In genomic region chr12:67650127-67650495, GRCh38 we compare ENCODE assay signal across 8 cellular contexts. TPM values are rescaled to one million over a fixed set of nuclear protein-coding genes. Genes with fewer than 3 reads are reported as not detected.
DNase-seq lines count a peak whose midpoint lies in the region; ATAC-seq lines count a peak whose summit lies in the region.

No MANE protein-coding gene starts in this region.

- CTCF ChIA-PET in activated CD4-positive, alpha-beta T cell treated with anti-CD3 and anti-CD28 coated beads for 36 hours (lab: Charles Lee): interaction anchor here (0.6 to 1.2 kb wide), 3 partner anchors 36 to 296 kb away, joined by 3 to 4 read pairs (median 4); no protein-coding TSS in a partner anchor
- CTCF ChIA-PET in naive thymus-derived CD4-positive, alpha-beta T cell (lab: Charles Lee): interaction anchor here (0.8 to 3.0 kb wide), 8 partner anchors 9 to 294 kb away, joined by 3 to 11 read pairs (median 5); no protein-coding TSS in a partner anchor

- H3K36me3 Mint-ChIP-seq in activated CD4-positive, alpha-beta T cell treated with anti-CD3 and anti-CD28 coated beads for 36 hours (ENCODE audit: low read depth): peaks cover 32% of the 10 kb centered on the region
- H3K36me3 Mint-ChIP-seq in T-helper 17 cell (ENCODE audit: low read depth): peaks cover 15% of the 10 kb centered on the region
- H3K36me3 Mint-ChIP-seq in naive thymus-derived CD4-positive, alpha-beta T cell: peaks cover 20 to 37% (median 34%) of the 10 kb centered on the region in 5 donors

- 1 to 2% methylated on average over 13 of the region's 13 CpGs for WGBS in esophagus, 2 donors

- H3K36me3 ChIP-seq in esophagus (ENCODE audit: control insufficient read depth in 2 of 2, insufficient read depth in 2 of 2, low read length in 1 of 2): no peaks in the 10 kb centered on the region
- H3K36me3 ChIP-seq in naive thymus-derived CD4-positive, alpha-beta T cell (ENCODE audit: control insufficient read depth in 2 of 3, insufficient read depth in 3 of 3, low read length in 3 of 3): peaks cover 0 to 11% (median 6%) of the 10 kb centered on the region in 3 experiments

- peak overlapping the region; percentile 93 to 96 for H3K27ac ChIP-seq in esophagus (ENCODE audit: low read depth in 2 of 2, low read length in 1 of 2)
- peak overlapping the region; percentile 90 for H3K27ac ChIP-seq in naive thymus-derived CD4-positive, alpha-beta T cell (ENCODE audit: low read depth, low read length)

- no peaks in the 10 kb centered on the region for H3K27me3 Mint-ChIP-seq in activated CD4-positive, alpha-beta T cell treated with anti-CD3 and anti-CD28 coated beads for 36 hours
- no peaks in the 10 kb centered on the region for H3K27me3 Mint-ChIP-seq in T-helper 17 cell
- H3K27me3 Mint-ChIP-seq in naive thymus-derived CD4-positive, alpha-beta T cell: peaks cover 0 to 11% (median 0%) of the 10 kb centered on the region in 5 donors

- H3K27me3 ChIP-seq in esophagus (ENCODE audit: control insufficient read depth in 1 of 2, insufficient read depth in 2 of 2, low read length in 2 of 2): no peaks in the 10 kb centered on the region
- no peaks in the 10 kb centered on the region for H3K27me3 ChIP-seq in naive thymus-derived CD4-positive, alpha-beta T cell (ENCODE audit: control insufficient read depth in 2 of 2, insufficient read depth in 2 of 2, low read length in 2 of 2)

- no peaks in the 10 kb centered on the region for H3K9me3 ChIP-seq in T-helper 17 cell (ENCODE audit: control insufficient read depth, low read length, poor library complexity, severe bottlenecking)
- no peaks in the 10 kb centered on the region for H3K9me3 ChIP-seq in esophagus (ENCODE audit: control insufficient read depth in 2 of 2, insufficient read depth in 1 of 2, low read depth in 1 of 2, low read length in 1 of 2)
- no peaks in the 10 kb centered on the region for H3K9me3 ChIP-seq in naive thymus-derived CD4-positive, alpha-beta T cell (ENCODE audit: control insufficient read depth in 2 of 3, low read length in 3 of 3)

- no peak for ATAC-seq in activated CD4-positive, alpha-beta T cell treated with anti-CD3 and anti-CD28 coated beads for 36 hours
- ATAC-seq in T-helper 17 cell (no peak), GM18861 (IDR thresholded peaks at IDR 0.05; ENCODE audit: unreplicated experiment) (no peak)
- no peak for ATAC-seq in naive thymus-derived CD4-positive, alpha-beta T cell

- peaks cover 60% of the 10 kb centered on the region for H3K4me1 Mint-ChIP-seq in activated CD4-positive, alpha-beta T cell treated with anti-CD3 and anti-CD28 coated beads for 36 hours
- H3K4me1 Mint-ChIP-seq in T-helper 17 cell: peaks cover 51% of the 10 kb centered on the region
- peaks cover 48 to 62% (median 54%) of the 10 kb centered on the region in 7 donors for H3K4me1 Mint-ChIP-seq in naive thymus-derived CD4-positive, alpha-beta T cell

- intact Hi-C loops in activated CD4-positive, alpha-beta T cell treated with anti-CD3 and anti-CD28 coated beads for 36 hours (cut with DNase I, micrococcal nuclease): loop anchor here (1.0 to 10.0 kb wide), 7 partner anchors 48 to 383 kb away; partner anchors contain the start of gene CAND1 (in 1 of the 2)
- intact Hi-C loops in naive thymus-derived CD4-positive, alpha-beta T cell (cut with micrococcal nuclease): loop anchor here (2.0 to 5.0 kb wide), 7 partner anchors 15 to 962 kb away; partner anchors contain the start of gene RAP1B (in 1 of the 2)

- peak overlapping the region; percentile 98 for H3K4me3 Mint-ChIP-seq in activated CD4-positive, alpha-beta T cell treated with anti-CD3 and anti-CD28 coated beads for 36 hours
- peak overlapping the region; percentile 100 for H3K4me3 Mint-ChIP-seq in T-helper 17 cell
- peak overlapping the region; percentile 97 to 100 (median 100) for H3K4me3 Mint-ChIP-seq in naive thymus-derived CD4-positive, alpha-beta T cell

- no peaks in the 10 kb centered on the region for H3K9me3 Mint-ChIP-seq in activated CD4-positive, alpha-beta T cell treated with anti-CD3 and anti-CD28 coated beads for 36 hours (ENCODE audit: low read depth)
- H3K9me3 Mint-ChIP-seq in naive thymus-derived CD4-positive, alpha-beta T cell: peaks cover 0 to 3% (median 0%) of the 10 kb centered on the region in 11 donors

- peak; percentile 26 for DNase-seq in activated CD4-positive, alpha-beta T cell treated with anti-CD3 and anti-CD28 coated beads for 36 hours
- no peak for DNase-seq in activated CD4-positive, alpha-beta T cell treated with anti-CD3 and anti-CD28 coated beads, Interleukin-2, amount 50 U/mL, for 4 hours
- DNase-seq in T-helper 17 cell: no peak
- DNase-seq in naive thymus-derived CD4-positive, alpha-beta T cell: peak in 3 of 9 donors; percentile 18 to 26 (median 18)
- DNase-seq in HUDEP-2 (lab: John Stamatoyannopoulos, UW; ENCODE audit: unreplicated experiment in 76 of 76): no peak
- no peak for DNase-seq in epidermal melanocyte (ENCODE audit: insufficient read length, low spot score)

- H3K4me3 ChIP-seq in esophagus (ENCODE audit: low read depth in 1 of 2, low read length in 2 of 2): peak overlapping the region; percentile 93 to 99
- H3K4me3 ChIP-seq in naive thymus-derived CD4-positive, alpha-beta T cell (ENCODE audit: low read length): peak overlapping the region; percentile 75

- H3K27ac Mint-ChIP-seq in activated CD4-positive, alpha-beta T cell treated with anti-CD3 and anti-CD28 coated beads for 36 hours: peak overlapping the region; percentile 96
- peak overlapping the region; percentile 99 for H3K27ac Mint-ChIP-seq in T-helper 17 cell
- peak overlapping the region; percentile 94 to 100 (median 98) for H3K27ac Mint-ChIP-seq in naive thymus-derived CD4-positive, alpha-beta T cell

- POLR2A ChIA-PET in activated CD4-positive, alpha-beta T cell treated with anti-CD3 and anti-CD28 coated beads for 36 hours (lab: Charles Lee): no interaction called here
- POLR2A ChIA-PET in naive thymus-derived CD4-positive, alpha-beta T cell (lab: Charles Lee): interaction anchor here (0.6 to 12.3 kb wide), 23 partner anchors 15 to 381 kb away, joined by 3 to 273 read pairs (median 4); partner anchors contain the start of gene CAND1

- H3K4me1 ChIP-seq in esophagus (ENCODE audit: control insufficient read depth in 2 of 2, insufficient read depth in 2 of 2, low read length in 1 of 2): peaks cover 0 to 3% of the 10 kb centered on the region in 2 donors
- H3K4me1 ChIP-seq in naive thymus-derived CD4-positive, alpha-beta T cell (ENCODE audit: control insufficient read depth in 2 of 2, insufficient read depth in 2 of 2, low read length in 2 of 2): peaks cover 36 to 38% of the 10 kb centered on the region in 2 donors

RNA-seq across cellular contexts. Expression of gene DYRK2, which starts 1.6 kb away (rescaled TPM):
- total RNA-seq in activated CD4-positive, alpha-beta T cell treated with anti-CD3 and anti-CD28 coated beads for 36 hours: 10 to 100 TPM; 19.2 to 21.5 TPM
- 10 to 100 TPM; 85.6 to 88.9 TPM for total RNA-seq in T-helper 17 cell
- 1 to 10 TPM; 3.2 to 6.2 TPM for polyA plus RNA-seq in esophagus
- 100 to 1,000 TPM in 3 of 5 experiments, 10 to 100 TPM in 2; 55.3 to 157 (median 119) TPM for total RNA-seq in naive thymus-derived CD4-positive, alpha-beta T cell
- polyA plus RNA-seq in naive thymus-derived CD4-positive, alpha-beta T cell: 10 to 100 TPM; 60.9 to 98.1 TPM
